30 cellular contexts compared by ENCODE assay signal in genomic region chr19:5491565-5491964, GRCh38. TPM values are rescaled to one million over a fixed set of nuclear protein-coding genes. Genes with fewer than 3 reads are reported as not detected.
DNase-seq lines count a peak whose midpoint lies in the region; ATAC-seq and TF ChIP-seq lines count a peak whose summit lies in the region.
"Had no signal": no experiment of that assay in that cellular context is flagged by ENCODE, and none has a peak within 500 bp of the region (broad histone marks: within the 10 kb centered on the region; RNA-seq: fewer than 3 reads in every experiment).

No MANE protein-coding gene starts in this region.

- H3K18ac ChIP-seq in neuronal stem cell (ENCODE audit: low read length), result peak overlapping the region; percentile 98

- H3K27me3 ChIP-seq in NT2/D1 (ENCODE audit: insufficient read depth, insufficient read length), result peaks cover 60% of the 10 kb centered on the region
- peaks cover 0 to 2% (median 0%) of the 10 kb centered on the region in 3 experiments for H3K27me3 ChIP-seq in neuronal stem cell (ENCODE audit: control insufficient read depth in 3 of 3, insufficient read depth in 3 of 3, low read depth in 1 of 3, low read length in 3 of 3)

- no peaks in the 10 kb centered on the region for H3K9me3 Mint-ChIP-seq in neural crest cell
- H3K9me3 Mint-ChIP-seq: CD4-positive, alpha-beta memory T cell had no signal

- peak overlapping the region; percentile 94 for H3K4ac ChIP-seq in neuronal stem cell (ENCODE audit: low read length)

- peak overlapping the region; percentile 97 for H3K27ac ChIP-seq in neuronal stem cell (replicated peaks; ENCODE audit: low read length)
- H3K27ac ChIP-seq: BLaER1 had no signal

- no CpG with 5 or more reads among the region's 12 CpGs for WGBS in neuronal stem cell (ENCODE audit: extremely low coverage in 2 of 2, insufficient read length in 2 of 2, insufficient replicate concordance in 1 of 2), 2 donors

- H4K8ac ChIP-seq in neuronal stem cell (ENCODE audit: low read depth, low read length), result no peak overlapping the region

- H3K4me1 ChIP-seq in NT2/D1 (ENCODE audit: insufficient read depth, insufficient read length) (peaks cover 20% of the 10 kb centered on the region), neuronal stem cell (ENCODE audit: control insufficient read depth in 2 of 2, insufficient read depth in 1 of 2, low read depth in 1 of 2, low read length in 2 of 2) (peaks cover 6 to 35% of the 10 kb centered on the region in 2 donors)
- H3K4me1 ChIP-seq: BE2C, BLaER1 had no signal

- H2BK15ac ChIP-seq in neuronal stem cell (ENCODE audit: low read length), result peak overlapping the region; percentile 73

- H3K4me2 ChIP-seq in neuronal stem cell (ENCODE audit: insufficient read depth, low read length, poor library complexity, severe bottlenecking), result no peak overlapping the region
- H3K4me2 ChIP-seq: BLaER1 had no signal

- peaks cover 32% of the 10 kb centered on the region for H3K4me1 Mint-ChIP-seq in neural crest cell
- H3K4me1 Mint-ChIP-seq: CD14-positive monocyte; CD8-positive, alpha-beta memory T cell had no signal

- DNase-seq in NB4 (ENCODE audit: low read depth), result peak; percentile 23
- DNase-seq in NT2/D1 (ENCODE audit: low read depth, low spot score), result no peak
- DNase-seq in neural crest cell (ENCODE audit: low read depth, low spot score), result no peak
- no peak for DNase-seq in neuronal stem cell (ENCODE audit: low spot score)
- DNase-seq in left lobe of liver (ENCODE audit: low spot score), result no peak
- no peak for DNase-seq in NK-92 (lab: John Stamatoyannopoulos, UW; ENCODE audit: unreplicated experiment)
- DNase-seq: 8988T; ACHN; BE2C; C1 segment of cervical spinal cord; CD4-positive, alpha-beta memory T cell; CD4-positive, CD25-positive, alpha-beta regulatory T cell; CD8-positive, alpha-beta memory T cell; COR-L47; DMS 273 treated with DMSO at 0.1 percent for 48 hours; DMS153; DMS53; DMS79; DND-41; EL; GDM1 had no signal

- H2AFZ ChIP-seq in neuronal stem cell (ENCODE audit: low read length), result no peak overlapping the region

- H3K36me3 ChIP-seq in NT2/D1 (ENCODE audit: insufficient read depth, insufficient read length, low read length) (no peaks in the 10 kb centered on the region), neuronal stem cell (replicated peaks in 1 of 2; ENCODE audit: control insufficient read depth in 2 of 2, insufficient read depth in 2 of 2, low read length in 2 of 2) (no peaks in the 10 kb centered on the region)
- H3K36me3 ChIP-seq: BE2C, BLaER1 had no signal

- peak overlapping the region; percentile 98 for H4K91ac ChIP-seq in neuronal stem cell (ENCODE audit: low read depth, low read length, poor library complexity)

- no peaks in the 10 kb centered on the region for H3K79me1 ChIP-seq in neuronal stem cell (ENCODE audit: low read depth, low read length)

- no peak for TF ChIP-seq POLR2A in NB4 (IDR thresholded peaks at IDR 0.05; ENCODE audit: extremely low read depth, insufficient read length)

- peak overlapping the region; percentile 81 for H2BK120ac ChIP-seq in neuronal stem cell (ENCODE audit: low read depth, low read length)

- peak overlapping the region; percentile 61 for H3K23ac ChIP-seq in neuronal stem cell (ENCODE audit: low read depth, low read length, poor library complexity)

- TF ChIP-seq CTCF in NB4 (IDR thresholded peaks at IDR 0.05; ENCODE audit: low read depth, low read length) (no peak), neural crest cell (conservative IDR thresholded peaks at IDR 0.05) (no peak)

- ATAC-seq in left lobe of liver (no peak), HG03432 (IDR thresholded peaks at IDR 0.05; ENCODE audit: unreplicated experiment) (no peak), HG03520 (IDR thresholded peaks at IDR 0.05; ENCODE audit: unreplicated experiment) (no peak)
- ATAC-seq: GM12878 had no signal

- peak overlapping the region; percentile 100 for H2AK5ac ChIP-seq in neuronal stem cell (ENCODE audit: low read depth, low read length)

- H3K9me3 ChIP-seq in NT2/D1 (ENCODE audit: insufficient read depth, low read length) (no peaks in the 10 kb centered on the region), neuronal stem cell (replicated peaks in 1 of 2; ENCODE audit: control insufficient read depth in 2 of 2, insufficient read depth in 1 of 2, low read depth in 1 of 2, low read length in 2 of 2) (no peaks in the 10 kb centered on the region)
- H3K9me3 ChIP-seq: BE2C, BLaER1 had no signal

- H3K9ac ChIP-seq in NT2/D1 (ENCODE audit: insufficient read length, low read depth), result peak overlapping the region; percentile 32
- H3K9ac ChIP-seq in neuronal stem cell (ENCODE audit: low read depth, low read length, poor library complexity), result peak overlapping the region; percentile 73
- H3K9ac ChIP-seq: BLaER1 had no signal

- peaks cover 62% of the 10 kb centered on the region for H3K27me3 Mint-ChIP-seq in neural crest cell (ENCODE audit: low read depth)

- no peak overlapping the region for H3K14ac ChIP-seq in neuronal stem cell (ENCODE audit: low read length)

- H3K4me3 ChIP-seq in NB4 (ENCODE audit: low read depth, low read length), result no peak overlapping the region
- no peak overlapping the region for H3K4me3 ChIP-seq in NT2/D1 (ENCODE audit: insufficient read length, low read depth)
- no peak overlapping the region for H3K4me3 ChIP-seq in neuronal stem cell (ENCODE audit: low read length in 2 of 2)
- H3K4me3 ChIP-seq: BLaER1, GM12878 had no signal

- peak overlapping the region; percentile 62 for H3K27ac Mint-ChIP-seq in neural crest cell (ENCODE audit: unreplicated experiment)
- H3K27ac Mint-ChIP-seq: CD14-positive monocyte; CD4-positive, alpha-beta memory T cell; CD4-positive, CD25-positive, alpha-beta regulatory T cell; CD8-positive, alpha-beta memory T cell had no signal

- no peaks in the 10 kb centered on the region for H3K36me3 Mint-ChIP-seq in neural crest cell (ENCODE audit: low read depth)
- H3K36me3 Mint-ChIP-seq: CD14-positive monocyte; CD4-positive, alpha-beta memory T cell; CD4-positive, CD25-positive, alpha-beta regulatory T cell; CD8-positive, alpha-beta memory T cell had no signal

- H3K4me3 Mint-ChIP-seq in neural crest cell, result no peak overlapping the region
- H3K4me3 Mint-ChIP-seq: CD4-positive, alpha-beta memory T cell; CD4-positive, CD25-positive, alpha-beta regulatory T cell; CD8-positive, alpha-beta memory T cell had no signal

- peak overlapping the region; percentile 100 for H2BK12ac ChIP-seq in neuronal stem cell (ENCODE audit: low read length)

- peak overlapping the region; percentile 98 for H2BK5ac ChIP-seq in neuronal stem cell (ENCODE audit: low read length)

RNA-seq across cellular contexts. Expression of gene ZNRF4, which starts 36.3 kb away (rescaled TPM):
- total RNA-seq in neural crest cell, result not detected in 2 replicates
- 0.13 TPM for polyA plus RNA-seq in neuronal stem cell (2013, experiment 1 of 2)
- polyA plus RNA-seq in neuronal stem cell (2013, experiment 2 of 2), result 0.08 TPM
- not detected for total RNA-seq in left lobe of liver
- total RNA-seq: A673; CD4-positive, alpha-beta memory T cell; CD4-positive, CD25-positive, alpha-beta regulatory T cell; CD8-positive, alpha-beta memory T cell; Daoy; G401; GM12878 had no signal
- polyA plus RNA-seq: AG04450; CD14-positive monocyte; CD4-positive, alpha-beta memory T cell; CD4-positive, CD25-positive, alpha-beta regulatory T cell; CD8-positive, alpha-beta memory T cell; GM12878 had no signal
